20 cellular contexts compared by ENCODE assay signal in genomic region chr12:45898094-45898493, GRCh38.
"Had no signal": no experiment of that assay in that cellular context is flagged by ENCODE, and none has a peak within 500 bp of the region (broad histone marks: within the 10 kb centered on the region; RNA-seq: fewer than 3 reads in every experiment).

No MANE protein-coding gene starts in this region.

- H3K4me3 ChIP-seq: MG63 had no signal

- H3K9me3 ChIP-seq: MG63, SK-N-SH had no signal

- ATAC-seq: HepG2 had no signal

- H3K27me3 ChIP-seq: MG63 had no signal

- DNase-seq: IMR-90, Karpas-422, KG1, MG63, NCI-H1092, NCI-H1105 treated with DMSO at 0.1 percent for 48 hours, NCI-H1417 treated with DMSO at 0.1 percent for 48 hours, NCI-H146, NCI-H1694 treated with DMSO at 0.1 percent for 48 hours, NCI-H1930, NCI-H2081, NCI-H2107, NCI-H2227 treated with DMSO at 0.1 percent for 48 hours, NCI-H524, NCI-H526 treated with DMSO at 0.1 percent for 48 hours, NCI-H774, Right ventricle myocardium superior, RPMI8226, SK-N-SH had no signal
